In genomic region chr10:1110674-1111119, GRCh38 we compare ENCODE assay signal across 9 cellular contexts. TPM values are rescaled to one million over a fixed set of nuclear protein-coding genes. Genes with fewer than 3 reads are reported as not detected.
DNase-seq lines count a peak whose midpoint lies in the region; ATAC-seq and TF ChIP-seq lines count a peak whose summit lies in the region.
"Had no signal": no experiment of that assay in that cellular context is flagged by ENCODE, and none has a peak within 500 bp of the region (broad histone marks: within the 10 kb centered on the region; RNA-seq: fewer than 3 reads in every experiment).

No MANE protein-coding gene starts in this region.

- no peaks in the 10 kb centered on the region for H3K27me3 Mint-ChIP-seq in activated naive CD8-positive, alpha-beta T cell
- H3K27me3 Mint-ChIP-seq in nephron progenitor cell (ENCODE audit: low read depth, poor library complexity): no peaks in the 10 kb centered on the region

- WGBS in mesendoderm (ENCODE audit: extremely low coverage, insufficient coverage, low lambda C conversion rate): no CpG with 5 or more reads among the region's 12 CpGs

- H3K27ac Mint-ChIP-seq in activated naive CD8-positive, alpha-beta T cell: peak overlapping the region; percentile 96
- H3K27ac Mint-ChIP-seq in nephron progenitor cell: no peak overlapping the region

- no peaks in the 10 kb centered on the region for H3K9me3 ChIP-seq in left ventricle myocardium inferior (replicated peaks)
- H3K9me3 ChIP-seq in upper lobe of right lung: no peaks in the 10 kb centered on the region

- H2AK5ac ChIP-seq in mesendoderm (ENCODE audit: low read length): no peak overlapping the region

- H3K4me3 Mint-ChIP-seq in activated naive CD8-positive, alpha-beta T cell: peak overlapping the region; percentile 57
- no peak overlapping the region for H3K4me3 Mint-ChIP-seq in nephron progenitor cell

- no peak overlapping the region for H2BK15ac ChIP-seq in mesendoderm (replicated peaks; ENCODE audit: low read depth)

- H3K9ac ChIP-seq in mesendoderm (ENCODE audit: low read length): no peak overlapping the region

- no peak overlapping the region for H4K8ac ChIP-seq in mesendoderm (ENCODE audit: low read depth, low read length)

- peak overlapping the region; percentile 56 for H3K4ac ChIP-seq in mesendoderm (ENCODE audit: low read depth, low read length)

- H3K27me3 ChIP-seq in left ventricle myocardium inferior (ENCODE audit: low read depth) (no peaks in the 10 kb centered on the region), mesendoderm (ENCODE audit: insufficient read depth, low read length, poor library complexity) (no peaks in the 10 kb centered on the region), upper lobe of right lung (no peaks in the 10 kb centered on the region)

- no peak overlapping the region for H3K23ac ChIP-seq in mesendoderm (ENCODE audit: low read length)

- H3K4me2 ChIP-seq in mesendoderm (ENCODE audit: low read length): no peak overlapping the region

- no peaks in the 10 kb centered on the region for H3K9me3 Mint-ChIP-seq in activated naive CD8-positive, alpha-beta T cell (ENCODE audit: low read depth)
- H3K9me3 Mint-ChIP-seq in nephron progenitor cell: no peaks in the 10 kb centered on the region

- ATAC-seq in upper lobe of right lung: no peak

- H3K4me1 ChIP-seq in left ventricle myocardium inferior: peaks cover 44% of the 10 kb centered on the region
- no peaks in the 10 kb centered on the region for H3K4me1 ChIP-seq in mesendoderm (ENCODE audit: control insufficient read depth, low read depth, low read length)
- H3K4me1 ChIP-seq in upper lobe of right lung: no peaks in the 10 kb centered on the region

- intact Hi-C loops in left ventricle myocardium inferior (cut with micrococcal nuclease) (no loop called here), cardiac septum (cut with DNase I) (no loop called here), upper lobe of right lung (cut with DNase I) (no loop called here)

- H3K4me3 ChIP-seq in left ventricle myocardium inferior: no peak overlapping the region
- H3K4me3 ChIP-seq in mesendoderm (ENCODE audit: low read length): no peak overlapping the region
- no peak overlapping the region for H3K4me3 ChIP-seq in upper lobe of right lung

- H3K4me1 Mint-ChIP-seq in activated naive CD8-positive, alpha-beta T cell (ENCODE audit: low read depth): peaks cover 37% of the 10 kb centered on the region
- H3K4me1 Mint-ChIP-seq in nephron progenitor cell: peaks cover 31% of the 10 kb centered on the region

- H3K18ac ChIP-seq in mesendoderm (ENCODE audit: low read length): no peak overlapping the region

- H2BK120ac ChIP-seq in mesendoderm (ENCODE audit: low read depth, low read length): no peak overlapping the region

- TF ChIP-seq CTCF in left ventricle myocardium inferior (IDR thresholded peaks at IDR 0.05; ENCODE audit: borderline replicate concordance): no peak
- TF ChIP-seq CTCF in upper lobe of right lung (IDR thresholded peaks at IDR 0.05): no peak
- no peak for TF ChIP-seq CTCF in nephron progenitor cell (IDR thresholded peaks at IDR 0.05)

- DNase-seq in left ventricle myocardium inferior: no peak
- DNase-seq in cardiac septum (ENCODE audit: low spot score): no peak
- peak; percentile 16 for DNase-seq in mesendoderm
- DNase-seq in upper lobe of right lung: no peak
- DNase-seq in GM03348 (ENCODE audit: low spot score): no peak
- no peak for DNase-seq in nephron progenitor cell
- no peak for DNase-seq in T-helper 9 cell
- DNase-seq: NCI-H510A had no signal

- H3K36me3 ChIP-seq in left ventricle myocardium inferior (peaks cover 74% of the 10 kb centered on the region), mesendoderm (ENCODE audit: control insufficient read depth, insufficient read depth, low read length) (peaks cover 2% of the 10 kb centered on the region), upper lobe of right lung (peaks cover 89% of the 10 kb centered on the region)

- peak overlapping the region; percentile 25 for H3K56ac ChIP-seq in mesendoderm (ENCODE audit: low read length)

- H3K27ac ChIP-seq in left ventricle myocardium inferior (replicated peaks) (peak overlapping the region; percentile 24), mesendoderm (ENCODE audit: low read depth, low read length) (no peak overlapping the region), upper lobe of right lung (no peak overlapping the region)

- H3K36me3 Mint-ChIP-seq in activated naive CD8-positive, alpha-beta T cell: peaks cover 13% of the 10 kb centered on the region
- H3K36me3 Mint-ChIP-seq in nephron progenitor cell (ENCODE audit: low read depth): peaks cover 81% of the 10 kb centered on the region

- H3K79me1 ChIP-seq in mesendoderm (ENCODE audit: low read length): no peaks in the 10 kb centered on the region

- H4K5ac ChIP-seq in mesendoderm (ENCODE audit: low read length): no peak overlapping the region

- H2BK5ac ChIP-seq in mesendoderm (ENCODE audit: low read length): peak overlapping the region; percentile 8

- no peaks in the 10 kb centered on the region for H3K79me2 ChIP-seq in mesendoderm (ENCODE audit: control insufficient read depth, insufficient read depth, low read length)

RNA-seq across cellular contexts. Expression of gene WDR37, which starts 54.5 kb away (rescaled TPM):
- 28.2 TPM for total RNA-seq in left ventricle myocardium inferior
- 28.1 TPM for total RNA-seq in cardiac septum
- 5.2 TPM for polyA plus RNA-seq in mesendoderm (2013, experiment 1 of 2)
- polyA plus RNA-seq in mesendoderm (2013, experiment 2 of 2): 5.4 TPM
- total RNA-seq in upper lobe of right lung: 19.9 TPM
